Comparison of ENCODE assay signal across 18 cellular contexts in genomic region chr2:138494265-138494966, GRCh38.
"Had no signal": no experiment of that assay in that cellular context is flagged by ENCODE, and none has a peak within 500 bp of the region (broad histone marks: within the 10 kb centered on the region; RNA-seq: fewer than 3 reads in every experiment).

No MANE protein-coding gene starts in this region.

- H3K4me3 ChIP-seq: lung, tibial nerve, uterus had no signal

- H3K36me3 Mint-ChIP-seq: activated naive CD4-positive, alpha-beta T cell treated with anti-CD3 and anti-CD28 coated beads, Interleukin-2, amount 10 ng/mL, durations not matched to agents 7 days and 5 days; T-cell had no signal

- H3K9me3 ChIP-seq: tibial nerve, uterus had no signal

- H3K4me3 Mint-ChIP-seq: activated naive CD4-positive, alpha-beta T cell treated with anti-CD3 and anti-CD28 coated beads, Interleukin-2, amount 10 ng/mL, durations not matched to agents 7 days and 5 days; activated T-cell treated with anti-CD3 and anti-CD28 coated beads, Interleukin-2, amount 50 U/mL, for 4 hours; dendritic cell treated with granulocyte-macrophage colony-stimulating factor and Interleukin-4, amounts not matched to agents 40 ng/mL and 50 ng/mL, for 4 days; nephron; T-cell had no signal

- DNase-seq: activated CD4-positive, alpha-beta T cell treated with anti-CD3 and anti-CD28 coated beads, Interleukin-2, amount 50 U/mL, for 1 hour; activated CD4-positive, CD25-positive, alpha-beta regulatory T cell treated with anti-CD3 and anti-CD28 coated beads, Interleukin-2, amount 50 U/mL, for 72 hours; activated CD8-positive, alpha-beta memory T cell treated with anti-CD3 and anti-CD28 coated beads, Interleukin-2, amount 50 U/mL, for 4 hours; activated effector memory CD4-positive, alpha-beta T cell treated with Interleukin-2 at 50 U/mL for 16 hours; activated naive CD4-positive, alpha-beta T cell treated with anti-CD3 and anti-CD28 coated beads, Interleukin-2, amount 10 ng/mL, durations not matched to agents 7 days and 5 days; activated T-cell treated with anti-CD3 and anti-CD28 coated beads, Interleukin-2, amount 50 U/mL, for 4 hours; effector CD8-positive, alpha-beta T cell; midbrain; nucleus accumbens; stimulated activated naive CD4-positive, alpha-beta T cell; substantia nigra; T-cell; T-helper 9 cell; uterus had no signal

- H3K9me3 Mint-ChIP-seq: activated naive CD4-positive, alpha-beta T cell treated with anti-CD3 and anti-CD28 coated beads, Interleukin-2, amount 10 ng/mL, durations not matched to agents 7 days and 5 days; activated T-cell treated with anti-CD3 and anti-CD28 coated beads, Interleukin-2, amount 50 U/mL, for 4 hours; dendritic cell treated with granulocyte-macrophage colony-stimulating factor and Interleukin-4, amounts not matched to agents 40 ng/mL and 50 ng/mL, for 4 days; nephron; T-cell had no signal

- H3K27ac Mint-ChIP-seq: activated naive CD4-positive, alpha-beta T cell treated with anti-CD3 and anti-CD28 coated beads, Interleukin-2, amount 10 ng/mL, durations not matched to agents 7 days and 5 days; dendritic cell treated with granulocyte-macrophage colony-stimulating factor and Interleukin-4, amounts not matched to agents 40 ng/mL and 50 ng/mL, for 4 days; nephron; T-cell had no signal

- H3K36me3 ChIP-seq: uterus had no signal

- H3K27ac ChIP-seq: tibial nerve, uterus had no signal

- ATAC-seq: activated T-cell treated with anti-CD3 and anti-CD28 coated beads, Interleukin-2, amount 50 U/mL, for 4 hours; T-cell had no signal

- H3K4me1 ChIP-seq: tibial nerve, uterus had no signal

- H3K27me3 Mint-ChIP-seq: dendritic cell treated with granulocyte-macrophage colony-stimulating factor and Interleukin-4, amounts not matched to agents 40 ng/mL and 50 ng/mL, for 4 days had no signal

- H3K27me3 ChIP-seq: tibial nerve, uterus had no signal

- H3K4me1 Mint-ChIP-seq: activated naive CD4-positive, alpha-beta T cell treated with anti-CD3 and anti-CD28 coated beads, Interleukin-2, amount 10 ng/mL, durations not matched to agents 7 days and 5 days; nephron; T-cell had no signal
